In genomic region chr18:63267990-63268721, GRCh38 we compare ENCODE assay signal across 11 cellular contexts. TPM values are rescaled to one million over a fixed set of nuclear protein-coding genes. Genes with fewer than 3 reads are reported as not detected.
A peak's percentile ranks its signal among the peaks of the same experiment; 100 is the strongest.
DNase-seq lines count a peak whose midpoint lies in the region; ATAC-seq lines count a peak whose summit lies in the region.
"Had no signal": no experiment of that assay in that cellular context is flagged by ENCODE, and none has a peak within 500 bp of the region (broad histone marks: within the 10 kb centered on the region; RNA-seq: fewer than 3 reads in every experiment).

No MANE protein-coding gene starts in this region.

- H3K4me1 Mint-ChIP-seq in activated T-helper 2 cell treated with anti-CD3 and anti-CD28 coated beads, Interferon-gamma antibody, Interleukin-2, Interleukin-4, amounts not matched to agents 10 μg/mL and 5 μg/mL and 100 μg/mL, durations not matched to agents 14 hours and 24 hours and 36 hours (ENCODE audit: low read depth): peaks cover 57% of the 10 kb centered on the region

- ATAC-seq in activated CD4-positive, CD25-positive, alpha-beta regulatory T cell treated with anti-CD3 and anti-CD28 coated beads, Interleukin-2, amount 50 U/mL, for 24 hours: peak; percentile 90 to 92
- ATAC-seq in HG02759 (IDR thresholded peaks at IDR 0.05; ENCODE audit: unreplicated experiment) (peak; percentile 69), HG02852 (IDR thresholded peaks at IDR 0.05; ENCODE audit: unreplicated experiment) (no peak)
- ATAC-seq: A549 had no signal

- H3K27ac Mint-ChIP-seq in activated T-helper 2 cell treated with anti-CD3 and anti-CD28 coated beads, Interferon-gamma antibody, Interleukin-2, Interleukin-4, amounts not matched to agents 10 μg/mL and 5 μg/mL and 100 μg/mL, durations not matched to agents 14 hours and 24 hours and 36 hours: peak overlapping the region; percentile 83

- H3K27me3 Mint-ChIP-seq in activated T-helper 2 cell treated with anti-CD3 and anti-CD28 coated beads, Interferon-gamma antibody, Interleukin-2, Interleukin-4, amounts not matched to agents 10 μg/mL and 5 μg/mL and 100 μg/mL, durations not matched to agents 14 hours and 24 hours and 36 hours (ENCODE audit: low read depth): no peaks in the 10 kb centered on the region

- H3K4me3 Mint-ChIP-seq in activated T-helper 2 cell treated with anti-CD3 and anti-CD28 coated beads, Interferon-gamma antibody, Interleukin-2, Interleukin-4, amounts not matched to agents 10 μg/mL and 5 μg/mL and 100 μg/mL, durations not matched to agents 14 hours and 24 hours and 36 hours (ENCODE audit: low read depth): peak overlapping the region; percentile 60

- no peak for DNase-seq in activated CD4-positive, CD25-positive, alpha-beta regulatory T cell (lab: John Stamatoyannopoulos, UW)
- no peak for DNase-seq in activated T-helper 2 cell treated with anti-CD3 and anti-CD28 coated beads, Interferon-gamma antibody, Interleukin-2, Interleukin-4, amounts not matched to agents 10 μg/mL and 5 μg/mL and 100 μg/mL, durations not matched to agents 14 hours and 24 hours and 36 hours (ENCODE audit: low spot score)
- DNase-seq in renal cortical epithelial cell (ENCODE audit: low read depth): peak; percentile 81
- DNase-seq in NCI-H1048 (lab: John Stamatoyannopoulos, UW): no peak
- DNase-seq in activated gamma-delta T cell (lab: John Stamatoyannopoulos, UW): no peak
- DNase-seq: kidney, right lobe of liver had no signal

- no peaks in the 10 kb centered on the region for H3K9me3 Mint-ChIP-seq in activated T-helper 2 cell treated with anti-CD3 and anti-CD28 coated beads, Interferon-gamma antibody, Interleukin-2, Interleukin-4, amounts not matched to agents 10 μg/mL and 5 μg/mL and 100 μg/mL, durations not matched to agents 14 hours and 24 hours and 36 hours

- H3K36me3 Mint-ChIP-seq in activated T-helper 2 cell treated with anti-CD3 and anti-CD28 coated beads, Interferon-gamma antibody, Interleukin-2, Interleukin-4, amounts not matched to agents 10 μg/mL and 5 μg/mL and 100 μg/mL, durations not matched to agents 14 hours and 24 hours and 36 hours (ENCODE audit: low read depth): peaks cover 55% of the 10 kb centered on the region

- intact Hi-C loops in activated T-helper 2 cell treated with anti-CD3 and anti-CD28 coated beads, Interferon-gamma antibody, Interleukin-2, Interleukin-4, amounts not matched to agents 10 μg/mL and 5 μg/mL and 100 μg/mL, durations not matched to agents 14 hours and 24 hours and 36 hours (cut with micrococcal nuclease): loop anchor here (1.0 to 5.0 kb wide), 5 partner anchors 11 to 55 kb away; partner anchors contain the start of gene BCL2

RNA-seq across cellular contexts. Expression of gene BCL2, which starts 51.4 kb away (rescaled TPM):
- total RNA-seq in activated T-helper 2 cell treated with anti-CD3 and anti-CD28 coated beads, Interferon-gamma antibody, Interleukin-2, Interleukin-4, amounts not matched to agents 10 μg/mL and 5 μg/mL and 100 μg/mL, durations not matched to agents 14 hours and 24 hours and 36 hours: 76.1 and 79.0 TPM in 2 replicates
- total RNA-seq in renal cortical epithelial cell: 6.3 and 30.2 TPM in 2 replicates
